ENCODE assay signal across 16 cellular contexts in genomic region chrX:12951590-12951965, GRCh38. TPM values are rescaled to one million over a fixed set of nuclear protein-coding genes. Genes with fewer than 3 reads are reported as not detected.
DNase-seq lines count a peak whose midpoint lies in the region; ATAC-seq and TF ChIP-seq lines count a peak whose summit lies in the region.
"Had no signal": no experiment of that assay in that cellular context is flagged by ENCODE, and none has a peak within 500 bp of the region (broad histone marks: within the 10 kb centered on the region; RNA-seq: fewer than 3 reads in every experiment).

No MANE protein-coding gene starts in this region.

- no peak for ATAC-seq in CD8-positive, alpha-beta T cell
- no peak for ATAC-seq in activated naive CD4-positive, alpha-beta T cell treated with anti-CD3 and anti-CD28 coated beads, Interleukin-2, amount 50 U/mL, for 72 hours
- ATAC-seq in natural killer cell treated with Interleukin-12 subunit alpha and Interleukin-12 subunit beta and Interleukin-15 and Interleukin-18, amount 100 ng/mL, for 72 hours: no peak

- CTCF ChIA-PET in CD8-positive, alpha-beta T cell (lab: Charles Lee): interaction anchor here (0.6 to 6.7 kb wide), 15 partner anchors 7 to 538 kb away, joined by 3 to 160 read pairs (median 6); partner anchors contain the start of gene TMSB4X

- H3K9me3 Mint-ChIP-seq in CD8-positive, alpha-beta T cell: no peaks in the 10 kb centered on the region
- no peaks in the 10 kb centered on the region for H3K9me3 Mint-ChIP-seq in activated naive CD4-positive, alpha-beta T cell treated with anti-CD3 and anti-CD28 coated beads, Interleukin-2, amount 50 U/mL, for 72 hours
- no peaks in the 10 kb centered on the region for H3K9me3 Mint-ChIP-seq in natural killer cell treated with Interleukin-12 subunit alpha and Interleukin-12 subunit beta and Interleukin-15 and Interleukin-18, amount 100 ng/mL, for 72 hours

- no peaks in the 10 kb centered on the region for H3K27me3 Mint-ChIP-seq in CD8-positive, alpha-beta T cell (ENCODE audit: low read depth)
- no peaks in the 10 kb centered on the region for H3K27me3 Mint-ChIP-seq in natural killer cell treated with Interleukin-12 subunit alpha and Interleukin-12 subunit beta and Interleukin-15 and Interleukin-18, amount 100 ng/mL, for 72 hours

- no peaks in the 10 kb centered on the region for H3K27me3 ChIP-seq in CD8-positive, alpha-beta T cell (ENCODE audit: insufficient read depth, low read length)
- H3K27me3 ChIP-seq: esophagus squamous epithelium, testis had no signal

- peak overlapping the region; percentile 48 for H3K4me3 ChIP-seq in CD8-positive, alpha-beta T cell (ENCODE audit: low read depth, low read length)
- H3K4me3 ChIP-seq in Jurkat, Clone E6-1 (ENCODE audit: low read length): peak overlapping the region; percentile 41
- H3K4me3 ChIP-seq: esophagus squamous epithelium, testis had no signal

- intact Hi-C loops in CD8-positive, alpha-beta T cell (cut with DNase I, micrococcal nuclease): loop anchor here in 1 of 2 experiments (1.0 to 5.0 kb wide), 6 partner anchors 19 to 1081 kb away; no protein-coding TSS in a partner anchor

- no peaks in the 10 kb centered on the region for H3K36me3 ChIP-seq in CD8-positive, alpha-beta T cell (ENCODE audit: insufficient read depth, low read length)
- H3K36me3 ChIP-seq: esophagus squamous epithelium had no signal

- peak overlapping the region; percentile 98 for H3K27ac Mint-ChIP-seq in CD8-positive, alpha-beta T cell
- peak overlapping the region; percentile 97 to 98 for H3K27ac Mint-ChIP-seq in activated naive CD4-positive, alpha-beta T cell treated with anti-CD3 and anti-CD28 coated beads, Interleukin-2, amount 50 U/mL, for 72 hours
- peak overlapping the region; percentile 93 to 95 for H3K27ac Mint-ChIP-seq in natural killer cell treated with Interleukin-12 subunit alpha and Interleukin-12 subunit beta and Interleukin-15 and Interleukin-18, amount 100 ng/mL, for 72 hours
- H3K27ac Mint-ChIP-seq: H9 had no signal

- H3K4me1 ChIP-seq in CD8-positive, alpha-beta T cell (ENCODE audit: insufficient read depth, low read length): peaks cover 83% of the 10 kb centered on the region

- H3K4me3 Mint-ChIP-seq in CD8-positive, alpha-beta T cell: peak overlapping the region; percentile 88
- H3K4me3 Mint-ChIP-seq in natural killer cell treated with Interleukin-12 subunit alpha and Interleukin-12 subunit beta and Interleukin-15 and Interleukin-18, amount 100 ng/mL, for 72 hours: peak overlapping the region; percentile 83
- H3K4me3 Mint-ChIP-seq: H9 had no signal

- no peaks in the 10 kb centered on the region for H3K36me3 Mint-ChIP-seq in CD8-positive, alpha-beta T cell
- no peaks in the 10 kb centered on the region for H3K36me3 Mint-ChIP-seq in activated naive CD4-positive, alpha-beta T cell treated with anti-CD3 and anti-CD28 coated beads, Interleukin-2, amount 50 U/mL, for 72 hours
- no peaks in the 10 kb centered on the region for H3K36me3 Mint-ChIP-seq in natural killer cell treated with Interleukin-12 subunit alpha and Interleukin-12 subunit beta and Interleukin-15 and Interleukin-18, amount 100 ng/mL, for 72 hours

- H3K4me1 Mint-ChIP-seq in CD8-positive, alpha-beta T cell (ENCODE audit: low read depth): peaks cover 89% of the 10 kb centered on the region
- peaks cover 46 to 66% of the 10 kb centered on the region in 2 donors for H3K4me1 Mint-ChIP-seq in natural killer cell treated with Interleukin-12 subunit alpha and Interleukin-12 subunit beta and Interleukin-15 and Interleukin-18, amount 100 ng/mL, for 72 hours (ENCODE audit: low read depth in 2 of 2)

- POLR2A ChIA-PET in CD8-positive, alpha-beta T cell (lab: Charles Lee): interaction anchor here (2.1 to 14.5 kb wide), 6 partner anchors 20 to 140 kb away, joined by 7 to 559 read pairs (median 18); partner anchors contain the start of gene TMSB4X

- peak in 1 of 7 experiments; percentile 25 for DNase-seq in CD8-positive, alpha-beta T cell
- no peak for DNase-seq in Jurkat, Clone E6-1 (ENCODE audit: low read depth, low spot score)
- DNase-seq in activated naive CD4-positive, alpha-beta T cell treated with anti-CD3 and anti-CD28 coated beads, Interleukin-2, amount 50 U/mL, for 72 hours (ENCODE audit: low spot score in 2 of 2): no peak
- no peak for DNase-seq in natural killer cell treated with Interleukin-12 subunit alpha and Interleukin-12 subunit beta and Interleukin-15 and Interleukin-18, amount 100 ng/mL, for 72 hours (ENCODE audit: low spot score)
- DNase-seq in cerebellar cortex (ENCODE audit: low spot score): no peak
- no peak for DNase-seq in NCI-H1417 treated with DMSO at 0.1 percent for 48 hours (lab: John Stamatoyannopoulos, UW)
- no peak for DNase-seq in activated effector memory CD4-positive, alpha-beta T cell treated with Interleukin-2 at 50 U/mL for 16 hours
- DNase-seq: DMS153, esophagus squamous epithelium, NCI-H1436 treated with DMSO at 0.1 percent for 48 hours, SHP77 treated with DMSO at 0.1 percent for 48 hours, testis had no signal

- H3K9me3 ChIP-seq in CD8-positive, alpha-beta T cell (ENCODE audit: low read length): no peaks in the 10 kb centered on the region
- H3K9me3 ChIP-seq: esophagus squamous epithelium, testis had no signal

- H3K27ac ChIP-seq in CD8-positive, alpha-beta T cell (ENCODE audit: low read depth, low read length): peak overlapping the region; percentile 68
- H3K27ac ChIP-seq: testis had no signal

- TF ChIP-seq CTCF in CD8-positive, alpha-beta T cell (IDR thresholded peaks at IDR 0.05): no peak

RNA-seq across cellular contexts. Expression of gene TMSB4X, which starts 23.3 kb away (rescaled TPM):
- total RNA-seq in CD8-positive, alpha-beta T cell: 1,000 to 10,000 TPM; 2,374 to 2,465 TPM
- 7,566 TPM for polyA plus RNA-seq in Jurkat, Clone E6-1 (2012; ENCODE audit: insufficient read depth, insufficient read length)
- total RNA-seq in activated naive CD4-positive, alpha-beta T cell treated with anti-CD3 and anti-CD28 coated beads, Interleukin-2, amount 50 U/mL, for 72 hours: over 10,000 TPM in 1 of 2 donors, 1,000 to 10,000 TPM in 1; 8,550 to 11,762 TPM
- total RNA-seq in natural killer cell treated with Interleukin-12 subunit alpha and Interleukin-12 subunit beta and Interleukin-15 and Interleukin-18, amount 100 ng/mL, for 72 hours: 1,000 to 10,000 TPM; 2,674 to 5,601 TPM

RNA-seq across cellular contexts. Expression of gene TLR8, which starts 45.2 kb away (rescaled TPM):
- total RNA-seq in CD8-positive, alpha-beta T cell: not detected
- not detected for polyA plus RNA-seq in Jurkat, Clone E6-1 (2012; ENCODE audit: insufficient read depth, insufficient read length)
- not detected for total RNA-seq in activated naive CD4-positive, alpha-beta T cell treated with anti-CD3 and anti-CD28 coated beads, Interleukin-2, amount 50 U/mL, for 72 hours
- not detected for total RNA-seq in natural killer cell treated with Interleukin-12 subunit alpha and Interleukin-12 subunit beta and Interleukin-15 and Interleukin-18, amount 100 ng/mL, for 72 hours
- total RNA-seq: chondrocyte, H9, HT-29, lung microvascular endothelial cell had no signal
